ENCODE assay signal across 18 cellular contexts in genomic region chr12:46514886-46515285, GRCh38.
"Had no signal": no experiment of that assay in that cellular context is flagged by ENCODE, and none has a peak within 500 bp of the region (broad histone marks: within the 10 kb centered on the region; RNA-seq: fewer than 3 reads in every experiment).

No MANE protein-coding gene starts in this region.

- H3K4me3 ChIP-seq: dorsolateral prefrontal cortex, heart left ventricle, mucosa of descending colon, right atrium auricular region, sigmoid colon, skin epidermis, testis, transverse colon had no signal

- DNase-seq: cortex of kidney; dorsolateral prefrontal cortex; effector CD8-positive, alpha-beta T cell; heart left ventricle; hippocampal formation; kidney glomerular epithelial cell; mucosa of descending colon; natural killer cell; posterior cingulate gyrus; sigmoid colon; testis; transverse colon had no signal

- H3K36me3 ChIP-seq: heart left ventricle, right atrium auricular region, sigmoid colon, transverse colon had no signal

- H3K27me3 Mint-ChIP-seq: stimulated activated naive CD8-positive, alpha-beta T cell treated with anti-CD3 and anti-CD28 coated beads, Interleukin-15, Interleukin-2, amounts not matched to agents 100 ng/mL and 50 ng/mL, for 24 hours had no signal

- H3K4me3 Mint-ChIP-seq: natural killer cell; neural crest cell; stimulated activated naive CD8-positive, alpha-beta T cell treated with anti-CD3 and anti-CD28 coated beads, Interleukin-15, Interleukin-2, amounts not matched to agents 100 ng/mL and 50 ng/mL, for 24 hours had no signal

- ATAC-seq: esophagus mucosa, mucosa of descending colon, natural killer cell had no signal

- FAIRE-seq: frontal cortex had no signal

- H3K27me3 ChIP-seq: dorsolateral prefrontal cortex, heart left ventricle, right atrium auricular region, sigmoid colon, testis, transverse colon had no signal

- H3K27ac Mint-ChIP-seq: stimulated activated naive CD8-positive, alpha-beta T cell treated with anti-CD3 and anti-CD28 coated beads, Interleukin-15, Interleukin-2, amounts not matched to agents 100 ng/mL and 50 ng/mL, for 24 hours had no signal

- H3K4me1 Mint-ChIP-seq: neural crest cell had no signal
